ENCODE assay signal across 8 cellular contexts in the genomic region with DNA sequence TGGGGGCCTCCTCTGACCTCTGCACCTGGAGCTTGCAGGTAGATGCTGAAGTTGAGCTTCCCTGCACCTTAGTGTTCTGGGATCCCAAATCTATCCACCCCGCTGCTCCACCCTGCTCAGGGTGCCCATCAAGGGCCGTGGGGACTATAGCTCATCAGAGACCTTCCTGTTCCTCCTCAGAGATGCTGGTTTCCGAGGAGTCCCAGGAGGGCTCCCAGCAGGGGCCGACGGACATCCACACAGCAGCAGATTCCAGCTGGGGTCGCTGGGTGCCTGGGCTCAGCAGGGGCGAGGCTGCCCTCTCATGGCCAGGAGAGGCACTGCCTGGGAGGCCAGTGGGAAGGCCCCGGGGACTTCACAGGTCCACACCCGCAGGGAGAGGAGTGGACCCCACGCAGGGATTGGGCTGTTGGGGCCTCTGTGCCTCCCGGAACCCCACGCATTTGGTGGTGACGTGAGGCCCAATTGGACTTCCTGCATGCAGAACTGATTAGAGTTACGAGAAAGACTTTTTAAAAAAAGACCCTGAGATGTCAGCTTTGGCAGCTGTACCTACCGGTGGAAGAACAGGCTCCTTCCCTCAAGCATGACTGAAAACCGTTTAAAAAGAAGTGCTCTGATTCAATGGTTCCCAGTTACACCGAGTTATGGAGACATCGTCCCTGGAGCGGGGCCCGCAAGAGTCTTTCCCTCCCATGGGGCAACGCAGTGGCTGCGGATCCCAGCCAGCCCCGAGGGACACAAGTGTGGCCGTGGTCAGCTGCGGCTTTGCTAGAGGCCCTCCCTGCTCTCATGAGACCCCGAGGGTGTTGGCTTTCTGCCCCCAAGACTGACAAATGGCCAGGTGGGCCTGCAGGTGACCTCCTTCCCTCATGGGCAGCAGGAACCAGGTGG. TPM values are rescaled to one million over a fixed set of nuclear protein-coding genes. Genes with fewer than 3 reads are reported as not detected.
A peak's percentile ranks its signal among the peaks of the same experiment; 100 is the strongest.
DNase-seq lines count a peak whose midpoint lies in the region; ATAC-seq and TF ChIP-seq lines count a peak whose summit lies in the region.

No MANE protein-coding gene starts in this region.

- peaks cover 36% of the 10 kb centered on the region for H3K4me1 Mint-ChIP-seq in activated CD8-positive, alpha-beta memory T cell treated with anti-CD3 and anti-CD28 coated beads, Interleukin-2, amount 10 ng/mL, durations not matched to agents 7 days and 5 days
- H3K4me1 Mint-ChIP-seq in endothelial cell (ENCODE audit: unreplicated experiment): no peaks in the 10 kb centered on the region

- peak; percentile 77 for DNase-seq in NK-92 treated with Interleukin-12 subunit alpha and Interleukin-12 subunit beta, amount 100 ng/mL, for 24 hours (lab: John Stamatoyannopoulos, UW)
- DNase-seq in NK-92 (lab: John Stamatoyannopoulos, UW; ENCODE audit: unreplicated experiment): no peak
- peak; percentile 52 to 81 for DNase-seq in NOMO-1 (lab: John Stamatoyannopoulos, UW; ENCODE audit: unreplicated experiment in 2 of 2)
- peak; percentile 85 for DNase-seq in activated CD8-positive, alpha-beta memory T cell treated with anti-CD3 and anti-CD28 coated beads, Interleukin-2, amount 10 ng/mL, durations not matched to agents 7 days and 5 days
- DNase-seq in endothelial cell (ENCODE audit: low spot score): peak; percentile 88
- peak; percentile 65 for DNase-seq in myocyte (ENCODE audit: low read depth)
- peak; percentile 45 to 53 for DNase-seq in stimulated activated CD8-positive, alpha-beta memory T cell treated with anti-CD3 and anti-CD28 coated beads, Interleukin-7, amount 100 ng/mL, for 48 hours (ENCODE audit: extremely low read depth in 1 of 2, low read depth in 1 of 2)

- no peak overlapping the region for H3K4me3 Mint-ChIP-seq in activated CD8-positive, alpha-beta memory T cell treated with anti-CD3 and anti-CD28 coated beads, Interleukin-2, amount 10 ng/mL, durations not matched to agents 7 days and 5 days
- H3K4me3 Mint-ChIP-seq in endothelial cell (ENCODE audit: unreplicated experiment): no peak overlapping the region

- peak overlapping the region; percentile 98 for H3K27ac Mint-ChIP-seq in activated CD8-positive, alpha-beta memory T cell treated with anti-CD3 and anti-CD28 coated beads, Interleukin-2, amount 10 ng/mL, durations not matched to agents 7 days and 5 days
- no peak overlapping the region for H3K27ac Mint-ChIP-seq in endothelial cell (ENCODE audit: unreplicated experiment)

- CTCF ChIA-PET in activated CD8-positive, alpha-beta memory T cell treated with anti-CD3 and anti-CD28 coated beads, Interleukin-2, amount 10 ng/mL, durations not matched to agents 7 days and 5 days (lab: Charles Lee): interaction anchor here (0.7 to 4.2 kb wide), 44 partner anchors 9 to 693 kb away, joined by 3 to 69 read pairs (median 4); a partner anchor contains a TSS

- no peaks in the 10 kb centered on the region for H3K36me3 Mint-ChIP-seq in activated CD8-positive, alpha-beta memory T cell treated with anti-CD3 and anti-CD28 coated beads, Interleukin-2, amount 10 ng/mL, durations not matched to agents 7 days and 5 days
- no peaks in the 10 kb centered on the region for H3K36me3 Mint-ChIP-seq in endothelial cell (ENCODE audit: low read depth, unreplicated experiment)

- peaks cover 8% of the 10 kb centered on the region for H3K27me3 Mint-ChIP-seq in activated CD8-positive, alpha-beta memory T cell treated with anti-CD3 and anti-CD28 coated beads, Interleukin-2, amount 10 ng/mL, durations not matched to agents 7 days and 5 days
- H3K27me3 Mint-ChIP-seq in endothelial cell (ENCODE audit: unreplicated experiment): peaks cover 4% of the 10 kb centered on the region

- peak; percentile 72 for TF ChIP-seq CTCF in endothelial cell (IDR thresholded peaks at IDR 0.05; ENCODE audit: unreplicated experiment)

- ATAC-seq in HG03280 (IDR thresholded peaks at IDR 0.05; ENCODE audit: unreplicated experiment): peak; percentile 66
- peak; percentile 65 for ATAC-seq in activated CD8-positive, alpha-beta memory T cell treated with anti-CD3 and anti-CD28 coated beads, Interleukin-2, amount 10 ng/mL, durations not matched to agents 7 days and 5 days

- no peaks in the 10 kb centered on the region for H3K9me3 Mint-ChIP-seq in activated CD8-positive, alpha-beta memory T cell treated with anti-CD3 and anti-CD28 coated beads, Interleukin-2, amount 10 ng/mL, durations not matched to agents 7 days and 5 days (ENCODE audit: low read depth)
- H3K9me3 Mint-ChIP-seq in endothelial cell (ENCODE audit: unreplicated experiment): no peaks in the 10 kb centered on the region

RNA-seq across cellular contexts. Expression of a gene that starts 25.3 kb away (rescaled TPM):
- 10 to 100 TPM; 74.7 to 79.2 TPM for total RNA-seq in activated CD8-positive, alpha-beta memory T cell treated with anti-CD3 and anti-CD28 coated beads, Interleukin-2, amount 10 ng/mL, durations not matched to agents 7 days and 5 days
- 1.4 TPM for total RNA-seq in endothelial cell (ENCODE audit: unreplicated experiment)
- 0.11 and 0.16 TPM in 2 replicates for total RNA-seq in myocyte
- 0.32 TPM for polyA plus RNA-seq in myocyte (2012)

Comparison
In these comparisons a context has a peak if more than half of its experiments do, and no peak if none do; other contexts are left out.
1. RNA of a gene that starts 25.3 kb away (total RNA-seq): 74.7 to 79.2 TPM in activated CD8-positive, alpha-beta memory T cell treated with anti-CD3 and anti-CD28 coated beads, Interleukin-2, amount 10 ng/mL, durations not matched to agents 7 days and 5 days; 1.4 TPM in endothelial cell (single experiment) and 0.11 to 0.16 TPM in myocyte; every median in the first group is over 10 times any median in the second.